8 cellular contexts compared by ENCODE assay signal in the genomic region with DNA sequence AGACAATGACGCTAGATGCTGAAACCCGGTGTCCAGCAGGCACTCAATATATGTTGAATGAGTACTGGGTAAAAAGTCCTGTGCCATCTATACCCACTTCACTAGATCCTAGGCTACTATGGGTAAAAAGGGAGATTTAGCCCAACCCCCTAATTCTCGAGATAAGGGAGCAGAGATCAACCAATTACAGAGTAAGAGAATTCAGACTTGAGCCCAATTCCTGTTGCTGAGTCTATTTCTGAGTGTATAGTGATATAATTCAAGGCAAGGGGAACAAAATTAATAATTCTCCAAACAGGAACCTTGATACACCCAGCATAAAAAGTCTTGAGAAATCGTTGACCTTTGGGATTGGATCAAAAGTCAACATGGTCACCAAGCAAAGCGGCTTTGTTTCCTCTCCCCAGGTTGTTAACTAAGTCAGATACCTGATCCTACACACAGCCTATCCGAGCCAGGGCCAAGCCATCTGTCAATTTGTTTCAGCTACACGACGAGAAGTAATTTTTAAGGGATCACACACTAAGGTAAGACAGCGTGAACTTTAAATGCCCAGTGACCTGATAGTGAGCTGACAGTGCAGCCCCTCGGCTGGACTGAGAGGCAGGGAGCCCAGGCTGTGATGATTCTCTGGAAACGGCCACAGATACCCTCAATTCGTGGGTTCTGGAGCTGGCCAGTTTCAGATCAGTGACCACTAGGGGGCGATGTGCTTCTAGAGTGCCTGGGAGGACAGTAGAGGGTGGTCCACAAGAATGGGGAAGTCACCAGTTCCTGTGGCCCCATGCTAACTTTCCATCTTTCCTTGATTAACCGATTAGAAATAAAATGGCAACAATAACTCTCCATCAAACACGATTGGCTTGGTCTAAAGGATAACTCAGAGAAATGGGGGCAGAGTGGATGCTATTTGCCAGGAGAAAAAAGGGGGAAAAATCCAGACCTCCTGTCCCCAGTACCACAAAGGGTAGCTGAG. TPM values are rescaled to one million over a fixed set of nuclear protein-coding genes. Genes with fewer than 3 reads are reported as not detected.
DNase-seq lines count a peak whose midpoint lies in the region; ATAC-seq and TF ChIP-seq lines count a peak whose summit lies in the region.

No MANE protein-coding gene starts in this region.

- 73% methylated on average over 15 of the region's 15 CpGs for WGBS in prostate gland

- no peak overlapping the region for H3K27ac ChIP-seq in CD4-positive, alpha-beta memory T cell (ENCODE audit: low read depth, low read length)
- H3K27ac ChIP-seq in HL-60 (replicated peaks), result no peak overlapping the region
- no peak overlapping the region for H3K27ac ChIP-seq in prostate gland

- no peaks in the 10 kb centered on the region for H3K36me3 ChIP-seq in CD4-positive, alpha-beta memory T cell (ENCODE audit: insufficient read depth, low read length)
- H3K36me3 ChIP-seq in prostate gland, result peaks cover 0 to 3% of the 10 kb centered on the region in 2 donors

- no peaks in the 10 kb centered on the region for H3K27me3 Mint-ChIP-seq in CD4-positive, alpha-beta memory T cell

- TF ChIP-seq CTCF in HL-60 (IDR thresholded peaks at IDR 0.05; ENCODE audit: insufficient read depth, low read length), result peak; percentile 44
- peak in 3 of 4 experiments; percentile 46 to 56 (median 56) for TF ChIP-seq CTCF in prostate gland (IDR thresholded peaks at IDR 0.05)

- TF ChIP-seq POLR2A in prostate gland (IDR thresholded peaks at IDR 0.05), result no peak

- H3K9me3 ChIP-seq in CD4-positive, alpha-beta memory T cell (ENCODE audit: control insufficient read depth in 1 of 2, low read length in 2 of 2), result no peaks in the 10 kb centered on the region
- no peaks in the 10 kb centered on the region for H3K9me3 ChIP-seq in prostate gland

- POLR2A ChIA-PET in CD4-positive, alpha-beta memory T cell (lab: Charles Lee; ENCODE audit: partially characterized antibody), result no interaction called here

- CTCF ChIA-PET in CD4-positive, alpha-beta memory T cell (lab: Charles Lee; ENCODE audit: partially characterized antibody), result interaction anchor here (0.7 to 1.9 kb wide), 21 partner anchors 9 to 320 kb away, joined by 3 to 11 read pairs (median 3); no protein-coding TSS in a partner anchor

- peak overlapping the region in 4 of 7 donors; percentile 47 to 81 (median 76) for H3K27ac Mint-ChIP-seq in CD4-positive, alpha-beta memory T cell

- no peak overlapping the region for H3K4me3 Mint-ChIP-seq in CD4-positive, alpha-beta memory T cell

- H3K9me3 Mint-ChIP-seq in CD4-positive, alpha-beta memory T cell, result peaks cover 0 to 3% (median 0%) of the 10 kb centered on the region in 8 donors

- H3K4me3 ChIP-seq in CD4-positive, alpha-beta memory T cell (ENCODE audit: low read length in 2 of 2), result no peak overlapping the region
- no peak overlapping the region for H3K4me3 ChIP-seq in HL-60 (replicated peaks; ENCODE audit: insufficient read depth, low read length)
- no peak overlapping the region for H3K4me3 ChIP-seq in prostate gland

- intact Hi-C loops in CD4-positive, alpha-beta memory T cell (cut with micrococcal nuclease), result loop anchor here (1.0 to 2.0 kb wide), 3 partner anchors 46 to 322 kb away; partner anchors contain the start of gene SLC22A23
- intact Hi-C loops in prostate gland (cut with DNase I), result loop anchor here (10.0 kb wide), 1 partner anchor 324 kb away; no protein-coding TSS in a partner anchor

- H3K4me1 Mint-ChIP-seq in CD4-positive, alpha-beta memory T cell, result peaks cover 10 to 18% (median 16%) of the 10 kb centered on the region in 4 donors

- H3K36me3 Mint-ChIP-seq in CD4-positive, alpha-beta memory T cell, result peaks cover 13 to 33% of the 10 kb centered on the region in 2 donors

- ATAC-seq in HG02610 (IDR thresholded peaks at IDR 0.05; ENCODE audit: unreplicated experiment) (no peak), GM21423 (IDR thresholded peaks at IDR 0.05; ENCODE audit: unreplicated experiment) (no peak)

- H3K4me1 ChIP-seq in CD4-positive, alpha-beta memory T cell (ENCODE audit: insufficient read depth, low read length), result peaks cover 11% of the 10 kb centered on the region
- no peaks in the 10 kb centered on the region for H3K4me1 ChIP-seq in prostate gland (replicated peaks)

- DNase-seq in CD4-positive, alpha-beta memory T cell, result peak; percentile 41 to 59 (median 54)
- peak; percentile 16 to 53 for DNase-seq in HL-60 (ENCODE audit: low read depth in 1 of 2, low spot score in 1 of 2)
- peak; percentile 55 for DNase-seq in RPMI8226
- peak; percentile 19 for DNase-seq in activated effector memory CD4-positive, alpha-beta T cell treated with Interleukin-2 at 50 U/mL for 16 hours
- DNase-seq in glomerular visceral epithelial cell (ENCODE audit: extremely low spot score), result peak; percentile 45
- no peak for DNase-seq in prostate gland (ENCODE audit: low spot score)

- H3K27me3 ChIP-seq in CD4-positive, alpha-beta memory T cell (ENCODE audit: insufficient read depth, low read length), result no peaks in the 10 kb centered on the region
- no peaks in the 10 kb centered on the region for H3K27me3 ChIP-seq in HL-60 (ENCODE audit: insufficient read depth, poor library complexity, severe bottlenecking)
- H3K27me3 ChIP-seq in prostate gland (replicated peaks; ENCODE audit: insufficient read depth), result no peaks in the 10 kb centered on the region

RNA-seq across cellular contexts. Expression of gene SLC22A23, which starts 46.2 kb away (rescaled TPM):
- total RNA-seq in CD4-positive, alpha-beta memory T cell, result 10 to 100 TPM in 1 of 2 experiments, 1 to 10 TPM in 1; 7.9 to 12.5 TPM
- polyA plus RNA-seq in CD4-positive, alpha-beta memory T cell, result 1 to 10 TPM in 1 of 2 donors, under 1 TPM in 1; 0.32 to 3.4 TPM
- total RNA-seq in prostate gland, result 100 to 1,000 TPM in 1 of 2 donors, 10 to 100 TPM in 1; 53.1 to 129 TPM

Comparison
In these comparisons a context has a peak if more than half of its experiments do, and no peak if none do; other contexts are left out.
1. RNA of gene SLC22A23, which starts 46.2 kb away (total RNA-seq): 53.1 to 129 TPM in prostate gland; 7.9 to 12.5 TPM in CD4-positive, alpha-beta memory T cell; every median in the first group is over 4 times any median in the second.